In the genomic region with DNA sequence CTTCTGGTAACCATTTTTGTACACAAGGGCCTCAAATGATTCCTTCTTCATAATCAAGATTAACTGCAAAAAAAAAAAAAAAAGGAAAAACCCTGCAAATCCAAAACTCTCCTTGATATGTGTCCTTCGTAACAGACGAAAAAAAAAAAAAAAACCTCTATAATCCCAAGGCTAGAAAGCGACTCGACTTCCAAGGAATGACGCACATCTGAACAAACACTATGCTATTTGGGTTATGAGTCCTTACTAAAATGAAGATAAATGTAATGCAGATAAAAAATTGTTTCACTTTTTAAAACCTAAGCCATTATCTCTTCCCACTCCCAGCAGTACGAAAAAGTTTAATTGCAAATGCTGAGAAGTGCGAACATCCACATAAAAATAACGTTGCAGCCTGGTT, we compare ENCODE assay signal across 11 cellular contexts. TPM values are rescaled to one million over a fixed set of nuclear protein-coding genes. Genes with fewer than 3 reads are reported as not detected.
DNase-seq lines count a peak whose midpoint lies in the region; ATAC-seq and TF ChIP-seq lines count a peak whose summit lies in the region.
"Had no signal": no experiment of that assay in that cellular context is flagged by ENCODE, and none has a peak within 500 bp of the region (broad histone marks: within the 10 kb centered on the region; RNA-seq: fewer than 3 reads in every experiment).

No MANE protein-coding gene starts in this region.

- no peak for DNase-seq in right cardiac atrium
- DNase-seq in Right ventricle myocardium inferior (ENCODE audit: missing footprints), result no peak
- no peak for DNase-seq in activated CD8-positive, alpha-beta T cell treated with anti-CD3 and anti-CD28 coated beads, Interleukin-2, amount 10 ng/mL, durations not matched to agents 7 days and 5 days
- no peak for DNase-seq in foreskin keratinocyte
- DNase-seq in stimulated activated CD4-positive, alpha-beta T cell treated with anti-CD3 and anti-CD28 coated beads, Interleukin-4, amount 100 ng/mL, for 24 hours, result no peak
- no peak for DNase-seq in NCI-H187 treated with DMSO at 0.1 percent for 48 hours (lab: John Stamatoyannopoulos, UW)
- DNase-seq: H9, SHP77 treated with DMSO at 0.1 percent for 48 hours had no signal

- H3K36me3 Mint-ChIP-seq in activated CD8-positive, alpha-beta T cell treated with anti-CD3 and anti-CD28 coated beads, Interleukin-2, amount 10 ng/mL, durations not matched to agents 7 days and 5 days (ENCODE audit: low read depth), result peaks cover 28% of the 10 kb centered on the region

- no peaks in the 10 kb centered on the region for H3K27me3 Mint-ChIP-seq in activated CD8-positive, alpha-beta T cell treated with anti-CD3 and anti-CD28 coated beads, Interleukin-2, amount 10 ng/mL, durations not matched to agents 7 days and 5 days (ENCODE audit: low read depth)

- H3K27ac ChIP-seq in right cardiac atrium (ENCODE audit: low read length) (no peak overlapping the region), foreskin keratinocyte (peak overlapping the region; percentile 74), thymus (ENCODE audit: low read depth) (no peak overlapping the region)
- H3K27ac ChIP-seq: C4-2B had no signal

- WGBS in right cardiac atrium, result 43% methylated on average over 8 of the region's 8 CpGs
- WGBS in thymus, result 92% methylated on average over 8 of the region's 8 CpGs

- CTCF ChIA-PET in activated CD8-positive, alpha-beta T cell treated with anti-CD3 and anti-CD28 coated beads, Interleukin-2, amount 10 ng/mL, durations not matched to agents 7 days and 5 days (lab: Charles Lee), result no interaction called here

- POLR2A ChIA-PET in activated CD8-positive, alpha-beta T cell treated with anti-CD3 and anti-CD28 coated beads, Interleukin-2, amount 10 ng/mL, durations not matched to agents 7 days and 5 days (lab: Charles Lee), result interaction anchor here (1.0 kb wide), 1 partner anchor 8 kb away, joined by 3 read pairs; no protein-coding TSS in a partner anchor

- intact Hi-C loops in right cardiac atrium (cut with DNase I) (no loop called here), Right ventricle myocardium inferior (cut with DNase I) (loop anchor here (5.0 kb wide), 1 partner anchor 176 kb away; no protein-coding TSS in a partner anchor)

- peaks cover 4% of the 10 kb centered on the region for H3K36me3 ChIP-seq in thymus (ENCODE audit: control insufficient read depth, insufficient read depth)

- H3K4me1 ChIP-seq in right cardiac atrium (ENCODE audit: control insufficient read depth, insufficient read depth, low read length), result no peaks in the 10 kb centered on the region
- no peaks in the 10 kb centered on the region for H3K4me1 ChIP-seq in foreskin keratinocyte
- no peaks in the 10 kb centered on the region for H3K4me1 ChIP-seq in thymus (ENCODE audit: control insufficient read depth, insufficient read depth, low read length)

- no peaks in the 10 kb centered on the region for H3K9me3 Mint-ChIP-seq in activated CD8-positive, alpha-beta T cell treated with anti-CD3 and anti-CD28 coated beads, Interleukin-2, amount 10 ng/mL, durations not matched to agents 7 days and 5 days (ENCODE audit: insufficient read depth)
- H3K9me3 Mint-ChIP-seq: H9 had no signal

- H3K9me3 ChIP-seq in right cardiac atrium (ENCODE audit: control insufficient read depth, low read length), result no peaks in the 10 kb centered on the region
- no peaks in the 10 kb centered on the region for H3K9me3 ChIP-seq in thymus (ENCODE audit: control insufficient read depth)

- H3K27me3 ChIP-seq in right cardiac atrium (ENCODE audit: control insufficient read depth, insufficient read depth), result no peaks in the 10 kb centered on the region
- H3K27me3 ChIP-seq in foreskin keratinocyte, result no peaks in the 10 kb centered on the region
- H3K27me3 ChIP-seq in thymus (ENCODE audit: control insufficient read depth, insufficient read depth), result no peaks in the 10 kb centered on the region

- peak overlapping the region; percentile 97 for H3K27ac Mint-ChIP-seq in activated CD8-positive, alpha-beta T cell treated with anti-CD3 and anti-CD28 coated beads, Interleukin-2, amount 10 ng/mL, durations not matched to agents 7 days and 5 days
- H3K27ac Mint-ChIP-seq: H9 had no signal

- peak overlapping the region; percentile 91 for H3K4me3 ChIP-seq in right cardiac atrium (ENCODE audit: low read length)
- peak overlapping the region; percentile 73 for H3K4me3 ChIP-seq in thymus (ENCODE audit: low read length)

- no peak for TF ChIP-seq CTCF in foreskin keratinocyte (conservative IDR thresholded peaks at IDR 0.05)

- ATAC-seq in right cardiac atrium (peak in 1 of 2 donors; percentile 29), Right ventricle myocardium inferior (no peak), foreskin keratinocyte (no peak), GM21447 (IDR thresholded peaks at IDR 0.05; ENCODE audit: unreplicated experiment) (no peak)
- ATAC-seq in activated CD8-positive, alpha-beta T cell treated with anti-CD3 and anti-CD28 coated beads, Interleukin-2, amount 10 ng/mL, durations not matched to agents 7 days and 5 days, result no peak

- H3K4me1 Mint-ChIP-seq in activated CD8-positive, alpha-beta T cell treated with anti-CD3 and anti-CD28 coated beads, Interleukin-2, amount 10 ng/mL, durations not matched to agents 7 days and 5 days (ENCODE audit: low read depth), result peaks cover 18% of the 10 kb centered on the region
- H3K4me1 Mint-ChIP-seq: H9 had no signal

- H3K4me3 Mint-ChIP-seq in activated CD8-positive, alpha-beta T cell treated with anti-CD3 and anti-CD28 coated beads, Interleukin-2, amount 10 ng/mL, durations not matched to agents 7 days and 5 days, result peak overlapping the region; percentile 91
- H3K4me3 Mint-ChIP-seq: H9 had no signal

RNA-seq across cellular contexts. Expression of gene KDM5D, which starts 1.2 kb away (rescaled TPM):
- total RNA-seq in right cardiac atrium, result 10 to 100 TPM in 2 of 4 donors, not detected in 2; 35.3 to 40.3 TPM
- 19.4 TPM for polyA plus RNA-seq in right cardiac atrium
- 28.5 TPM for total RNA-seq in Right ventricle myocardium inferior
- total RNA-seq in activated CD8-positive, alpha-beta T cell treated with anti-CD3 and anti-CD28 coated beads, Interleukin-2, amount 10 ng/mL, durations not matched to agents 7 days and 5 days, result 10 to 100 TPM; 43.8 to 47.2 TPM
- 14.7 and 15.5 TPM in 2 replicates for total RNA-seq in foreskin keratinocyte
- polyA plus RNA-seq in foreskin keratinocyte, result 4.0 and 4.3 TPM in 2 replicates
- polyA plus RNA-seq in thymus, result 54.0 TPM
- total RNA-seq: H9 had no signal
